Comparison of ENCODE assay signal across 8 cellular contexts in the genomic region with DNA sequence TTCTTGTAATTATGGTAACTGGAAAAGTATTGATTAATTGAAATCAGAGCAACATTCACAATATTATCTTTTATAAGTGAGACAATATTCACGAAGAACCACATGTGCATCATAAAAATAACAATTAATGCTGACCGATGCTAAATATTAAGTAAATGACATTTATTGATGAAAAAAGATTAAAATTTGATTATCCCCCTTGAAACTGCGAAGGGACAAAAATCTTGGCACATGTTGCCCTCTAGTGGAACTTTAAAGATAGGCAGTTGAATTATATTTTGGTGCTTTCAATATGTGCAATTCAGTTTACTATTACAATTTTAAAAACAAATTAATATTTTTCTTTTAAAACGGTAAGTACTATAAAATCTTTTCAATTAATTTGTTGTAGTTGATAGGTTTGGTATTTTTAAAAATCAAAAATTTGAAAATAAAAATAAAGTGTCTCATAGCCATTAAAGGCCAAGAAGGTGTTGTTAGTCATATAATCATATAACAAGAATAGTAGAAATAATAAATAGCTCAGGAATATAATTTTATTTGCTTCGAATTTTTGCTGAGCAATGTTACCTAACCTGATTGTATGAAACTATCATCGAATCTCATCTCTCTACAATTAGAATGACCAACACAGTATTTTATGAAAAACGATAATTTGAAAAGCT.
DNase-seq lines count a peak whose midpoint lies in the region; ATAC-seq, FAIRE-seq and TF ChIP-seq lines count a peak whose summit lies in the region.

No MANE protein-coding gene starts in this region.

- no peaks in the 10 kb centered on the region for H3K79me2 ChIP-seq in smooth muscle cell (ENCODE audit: low read depth)

- H3K4me2 ChIP-seq in smooth muscle cell, result no peak overlapping the region

- TF ChIP-seq CTCF in smooth muscle cell (IDR thresholded peaks at IDR 0.05; ENCODE audit: borderline replicate concordance, insufficient read depth, poor library complexity, severe bottlenecking), result peak; percentile 84

- no peak overlapping the region for H3K9ac ChIP-seq in smooth muscle cell (ENCODE audit: low read depth)

- H3K27me3 ChIP-seq in smooth muscle cell (ENCODE audit: low read depth), result peaks cover 6% of the 10 kb centered on the region

- H3F3A ChIP-seq in smooth muscle cell (ENCODE audit: low read depth), result no peaks in the 10 kb centered on the region

- H3K27ac ChIP-seq in smooth muscle cell (ENCODE audit: low read depth), result no peak overlapping the region

- no peak overlapping the region for H2AFZ ChIP-seq in smooth muscle cell (ENCODE audit: low read depth)

- FAIRE-seq in endometrium (lab: Jason Lieb, UNC), result peak; percentile 97

- H3K9me3 ChIP-seq in smooth muscle cell (replicated peaks; ENCODE audit: low read depth), result no peaks in the 10 kb centered on the region

- 27% methylated on average over 7 of the region's 7 CpGs for WGBS in smooth muscle cell (ENCODE audit: low lambda C conversion rate)

- no peaks in the 10 kb centered on the region for H4K20me1 ChIP-seq in smooth muscle cell (ENCODE audit: low read depth)

- no peaks in the 10 kb centered on the region for H3K36me3 ChIP-seq in smooth muscle cell (ENCODE audit: low read depth)

- H3K4me1 ChIP-seq in smooth muscle cell (ENCODE audit: low read depth), result no peaks in the 10 kb centered on the region

- no peak for ATAC-seq in GM18498 (IDR thresholded peaks at IDR 0.05; ENCODE audit: unreplicated experiment)

- H3K4me3 ChIP-seq in smooth muscle cell, result no peak overlapping the region

- DNase-seq in NCI-H748 (lab: John Stamatoyannopoulos, UW; ENCODE audit: unreplicated experiment) (peak; percentile 3), NCI-H748 treated with DMSO at 0.1 percent for 48 hours (lab: John Stamatoyannopoulos, UW) (no peak), NCI-H345 (lab: John Stamatoyannopoulos, UW) (peak; percentile 21), smooth muscle cell (lab: John Stamatoyannopoulos, UW; ENCODE audit: unreplicated experiment) (no peak), ecto neural progenitor cell (ENCODE audit: low spot score) (no peak), NCI-H146 treated with DMSO at 0.1 percent for 48 hours (lab: John Stamatoyannopoulos, UW; ENCODE audit: unreplicated experiment) (no peak)

Comparison
In these comparisons a context has a peak if more than half of its experiments do, and no peak if none do; other contexts are left out.
1. DNase-seq: peak in NCI-H748 (single experiment) and NCI-H345 (single experiment); none in NCI-H748 treated with DMSO at 0.1 percent for 48 hours (single experiment), smooth muscle cell (single experiment), ecto neural progenitor cell (single experiment) and NCI-H146 treated with DMSO at 0.1 percent for 48 hours (single experiment).